ENCODE assay signal across 1 cellular context in genomic region chr5:76524101-76524835, GRCh38.
TF ChIP-seq lines count a peak whose summit lies in the region.

No MANE protein-coding gene starts in this region.

TF ChIP-seq in neural cell, 6 proteins besides CTCF, POLR2A, EP300 and RAD21 (continued from another document):
- TF ChIP-seq REST (IDR thresholded peaks at IDR 0.05; ENCODE audit: borderline replicate concordance) = no peak
- no peak for TF ChIP-seq SMC3 (conservative IDR thresholded peaks at IDR 0.05; ENCODE audit: poor library complexity)
- TF ChIP-seq TAF1 (IDR thresholded peaks at IDR 0.05; ENCODE audit: low read depth) = no peak
TF ChIP-seq in neural cell: peak in this region for 0.
